Comparison of ENCODE assay signal across 25 cellular contexts in genomic region chr19:51082641-51083040, GRCh38. TPM values are rescaled to one million over a fixed set of nuclear protein-coding genes. Genes with fewer than 3 reads are reported as not detected.
"Had no signal": no experiment of that assay in that cellular context is flagged by ENCODE, and none has a peak within 500 bp of the region (broad histone marks: within the 10 kb centered on the region; RNA-seq: fewer than 3 reads in every experiment).

TSS of gene KLK14 (minus strand) at chr19:51082887. CDS start at chr19:51082614, 273 bp downstream.

- DNase-seq: activated CD4-positive, alpha-beta T cell treated with anti-CD3 and anti-CD28 coated beads for 48 hours; activated CD8-positive, alpha-beta T cell treated with anti-CD3 and anti-CD28 coated beads for 36 hours; activated naive CD4-positive, alpha-beta T cell treated with anti-CD3 and anti-CD28 coated beads, Interleukin-2, amount 50 U/mL, for 16 hours; activated T-cell treated with anti-CD3 and anti-CD28 coated beads, Interleukin-2, amount 50 U/mL, for 1 hour; effector memory CD4-positive, alpha-beta T cell; esophagus squamous epithelium; heart right ventricle; left cardiac atrium; nucleus accumbens; spleen; stimulated activated CD4-positive, alpha-beta T cell treated with anti-CD3 and anti-CD28 coated beads, Interleukin-4, amount 100 ng/mL, for 4 hours; thyroid gland had no signal

- H3K9me3 Mint-ChIP-seq: activated CD8-positive, alpha-beta T cell treated with anti-CD3 and anti-CD28 coated beads for 36 hours; activated T-helper 2 cell treated with anti-CD3 and anti-CD28 coated beads, Interferon-gamma antibody, Interleukin-2, Interleukin-4, amounts not matched to agents 10 μg/mL and 5 μg/mL and 100 μg/mL, durations not matched to agents 14 hours and 24 hours and 36 hours; dendritic cell treated with granulocyte-macrophage colony-stimulating factor and Interleukin-4, amounts not matched to agents 40 ng/mL and 50 ng/mL, for 4 days; mesothelial cell of epicardium; nephron; stimulated activated memory B cell treated with anti-CD40 and anti-IgM and Interleukin-4, amounts not matched to agents 10 μg/mL and 1 μg/mL and 100 μg/mL, for 72 hours; T-helper 2 cell treated with Interferon-gamma antibody and Interleukin-4, amounts not matched to agents 5 μg/mL and 100 μg/mL, for 36 hours; WTC11 had no signal

- H3K4me3 Mint-ChIP-seq: activated CD8-positive, alpha-beta T cell treated with anti-CD3 and anti-CD28 coated beads for 36 hours; dendritic cell treated with granulocyte-macrophage colony-stimulating factor and Interleukin-4, amounts not matched to agents 40 ng/mL and 50 ng/mL, for 4 days; mesothelial cell of epicardium; nephron; stimulated activated memory B cell treated with anti-CD40 and anti-IgM and Interleukin-4, amounts not matched to agents 10 μg/mL and 1 μg/mL and 100 μg/mL, for 72 hours; T-helper 2 cell treated with Interferon-gamma antibody and Interleukin-4, amounts not matched to agents 5 μg/mL and 100 μg/mL, for 36 hours; WTC11 had no signal

- H3K27ac Mint-ChIP-seq: activated CD8-positive, alpha-beta T cell treated with anti-CD3 and anti-CD28 coated beads for 36 hours; activated T-helper 2 cell treated with anti-CD3 and anti-CD28 coated beads, Interferon-gamma antibody, Interleukin-2, Interleukin-4, amounts not matched to agents 10 μg/mL and 5 μg/mL and 100 μg/mL, durations not matched to agents 14 hours and 24 hours and 36 hours; dendritic cell treated with granulocyte-macrophage colony-stimulating factor and Interleukin-4, amounts not matched to agents 40 ng/mL and 50 ng/mL, for 4 days; mesothelial cell of epicardium; nephron; stimulated activated memory B cell treated with anti-CD40 and anti-IgM and Interleukin-4, amounts not matched to agents 10 μg/mL and 1 μg/mL and 100 μg/mL, for 72 hours; T-helper 2 cell treated with Interferon-gamma antibody and Interleukin-4, amounts not matched to agents 5 μg/mL and 100 μg/mL, for 36 hours; WTC11 had no signal

- H3K9me3 ChIP-seq: esophagus squamous epithelium, heart right ventricle, spleen, thyroid gland had no signal

- ATAC-seq: activated CD8-positive, alpha-beta T cell treated with anti-CD3 and anti-CD28 coated beads for 36 hours; heart right ventricle; left cardiac atrium; stimulated activated memory B cell treated with anti-CD40 and anti-IgM and Interleukin-4, amounts not matched to agents 10 μg/mL and 1 μg/mL and 100 μg/mL, for 72 hours; WTC11 had no signal

- H3K36me3 ChIP-seq: esophagus squamous epithelium, heart right ventricle, spleen, thyroid gland had no signal

- FAIRE-seq: bronchial epithelial cell, TTC549 had no signal

- H3K4me3 ChIP-seq: esophagus squamous epithelium, heart right ventricle, lung, spleen, thyroid gland had no signal

- H3K4me1 Mint-ChIP-seq: mesothelial cell of epicardium; nephron; stimulated activated memory B cell treated with anti-CD40 and anti-IgM and Interleukin-4, amounts not matched to agents 10 μg/mL and 1 μg/mL and 100 μg/mL, for 72 hours had no signal

- H3K4me1 ChIP-seq: spleen, thyroid gland had no signal

- H3K27ac ChIP-seq: esophagus squamous epithelium, heart right ventricle, spleen, thyroid gland had no signal

RNA-seq across cellular contexts. Expression of gene KLK14, which starts in this region (rescaled TPM):
- total RNA-seq: bronchial epithelial cell, chondrocyte, renal cortical epithelial cell, thyroid gland, ureter had no signal
